In the genomic region with DNA sequence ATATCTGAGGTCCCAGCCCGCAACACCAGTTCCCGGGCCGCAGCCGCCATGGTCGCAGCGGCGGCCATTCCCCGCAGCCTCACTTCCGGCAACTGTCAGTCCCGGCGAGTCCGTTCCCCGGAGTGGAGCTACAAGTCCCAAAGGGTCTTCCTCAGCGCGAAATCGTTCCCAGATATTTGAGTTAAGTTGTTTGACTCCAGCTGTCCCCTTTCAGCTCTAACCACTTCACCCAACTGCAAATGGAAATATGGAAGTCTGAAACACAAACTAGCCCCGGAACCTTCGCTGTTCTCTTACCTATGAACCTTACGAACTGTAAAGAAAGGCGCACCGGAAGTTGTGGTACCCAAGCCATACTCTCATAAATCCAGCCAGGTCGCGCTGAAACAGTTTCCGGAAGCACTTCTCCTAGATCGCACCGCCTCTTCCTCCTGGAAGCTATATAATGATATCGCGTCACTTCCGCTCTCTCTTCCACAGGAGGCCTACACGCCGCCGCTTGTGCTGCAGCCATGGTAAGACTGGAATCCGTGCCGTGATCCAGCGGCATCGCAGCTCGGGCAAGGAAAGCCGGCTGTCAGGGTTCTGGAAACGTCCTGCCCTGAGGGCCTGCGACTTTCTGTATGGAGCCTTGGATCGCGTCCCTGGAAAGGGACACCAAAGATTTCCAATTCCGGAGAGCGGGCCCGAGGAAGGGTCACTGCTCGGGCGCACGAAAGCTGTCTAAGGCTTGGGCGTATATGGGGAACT, we compare ENCODE assay signal across 1 cellular context.
TF ChIP-seq lines count a peak whose summit lies in the region.

A gene (plus strand): TSS at position 468 of the 750 bp plus-strand sequence. CDS start 45 bp downstream, at position 513.
A gene with protein sequence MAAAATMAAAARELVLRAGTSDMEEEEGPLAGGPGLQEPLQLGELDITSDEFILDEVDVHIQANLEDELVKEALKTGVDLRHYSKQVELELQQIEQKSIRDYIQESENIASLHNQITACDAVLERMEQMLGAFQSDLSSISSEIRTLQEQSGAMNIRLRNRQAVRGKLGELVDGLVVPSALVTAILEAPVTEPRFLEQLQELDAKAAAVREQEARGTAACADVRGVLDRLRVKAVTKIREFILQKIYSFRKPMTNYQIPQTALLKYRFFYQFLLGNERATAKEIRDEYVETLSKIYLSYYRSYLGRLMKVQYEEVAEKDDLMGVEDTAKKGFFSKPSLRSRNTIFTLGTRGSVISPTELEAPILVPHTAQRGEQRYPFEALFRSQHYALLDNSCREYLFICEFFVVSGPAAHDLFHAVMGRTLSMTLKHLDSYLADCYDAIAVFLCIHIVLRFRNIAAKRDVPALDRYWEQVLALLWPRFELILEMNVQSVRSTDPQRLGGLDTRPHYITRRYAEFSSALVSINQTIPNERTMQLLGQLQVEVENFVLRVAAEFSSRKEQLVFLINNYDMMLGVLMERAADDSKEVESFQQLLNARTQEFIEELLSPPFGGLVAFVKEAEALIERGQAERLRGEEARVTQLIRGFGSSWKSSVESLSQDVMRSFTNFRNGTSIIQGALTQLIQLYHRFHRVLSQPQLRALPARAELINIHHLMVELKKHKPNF (minus strand): TSS at position 269 of the 750 bp plus-strand sequence. CDS start 201 bp downstream, at position 68.

TF ChIP-seq in K562, 482 proteins besides CTCF, POLR2A, EP300 and RAD21 (continued from another document and continues in another):
- TF ChIP-seq MEIS2 (IDR thresholded peaks at IDR 0.05; ENCODE audit: partially characterized antibody): peak; percentile 97
- no peak for TF ChIP-seq ZNF778 (CRISPR knock-in tag; IDR thresholded peaks at IDR 0.05)
- peak; percentile 94 for TF ChIP-seq GTF2A2 (tag; IDR thresholded peaks at IDR 0.05)
- no peak for TF ChIP-seq BRF1 (IDR thresholded peaks at IDR 0.05; ENCODE audit: borderline replicate concordance, extremely low read depth, insufficient read length)
- TF ChIP-seq CBX1 (IDR thresholded peaks at IDR 0.05; ENCODE audit: low read depth): peak; percentile 86; the same call in 1 of the 2 replicates
- peak; percentile 67 to 69; a peak in 2 of 4 replicates for TF ChIP-seq TEAD1 (CRISPR knock-in tag; IDR thresholded peaks at IDR 0.05)
- TF ChIP-seq ZNF3 (CRISPR knock-in tag; IDR thresholded peaks at IDR 0.05): no peak
- TF ChIP-seq, protein P1, sequence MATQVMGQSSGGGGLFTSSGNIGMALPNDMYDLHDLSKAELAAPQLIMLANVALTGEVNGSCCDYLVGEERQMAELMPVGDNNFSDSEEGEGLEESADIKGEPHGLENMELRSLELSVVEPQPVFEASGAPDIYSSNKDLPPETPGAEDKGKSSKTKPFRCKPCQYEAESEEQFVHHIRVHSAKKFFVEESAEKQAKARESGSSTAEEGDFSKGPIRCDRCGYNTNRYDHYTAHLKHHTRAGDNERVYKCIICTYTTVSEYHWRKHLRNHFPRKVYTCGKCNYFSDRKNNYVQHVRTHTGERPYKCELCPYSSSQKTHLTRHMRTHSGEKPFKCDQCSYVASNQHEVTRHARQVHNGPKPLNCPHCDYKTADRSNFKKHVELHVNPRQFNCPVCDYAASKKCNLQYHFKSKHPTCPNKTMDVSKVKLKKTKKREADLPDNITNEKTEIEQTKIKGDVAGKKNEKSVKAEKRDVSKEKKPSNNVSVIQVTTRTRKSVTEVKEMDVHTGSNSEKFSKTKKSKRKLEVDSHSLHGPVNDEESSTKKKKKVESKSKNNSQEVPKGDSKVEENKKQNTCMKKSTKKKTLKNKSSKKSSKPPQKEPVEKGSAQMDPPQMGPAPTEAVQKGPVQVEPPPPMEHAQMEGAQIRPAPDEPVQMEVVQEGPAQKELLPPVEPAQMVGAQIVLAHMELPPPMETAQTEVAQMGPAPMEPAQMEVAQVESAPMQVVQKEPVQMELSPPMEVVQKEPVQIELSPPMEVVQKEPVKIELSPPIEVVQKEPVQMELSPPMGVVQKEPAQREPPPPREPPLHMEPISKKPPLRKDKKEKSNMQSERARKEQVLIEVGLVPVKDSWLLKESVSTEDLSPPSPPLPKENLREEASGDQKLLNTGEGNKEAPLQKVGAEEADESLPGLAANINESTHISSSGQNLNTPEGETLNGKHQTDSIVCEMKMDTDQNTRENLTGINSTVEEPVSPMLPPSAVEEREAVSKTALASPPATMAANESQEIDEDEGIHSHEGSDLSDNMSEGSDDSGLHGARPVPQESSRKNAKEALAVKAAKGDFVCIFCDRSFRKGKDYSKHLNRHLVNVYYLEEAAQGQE (CRISPR knock-in tag; IDR thresholded peaks at IDR 0.05; ENCODE audit: low read depth): no peak; the same call in 1 of the 2 replicates
- TF ChIP-seq TGIF2 (CRISPR knock-in tag; IDR thresholded peaks at IDR 0.05): no peak; the same call in 1 of the 2 replicates
- no peak for TF ChIP-seq STAG1 (CRISPR knock-in tag; IDR thresholded peaks at IDR 0.05; ENCODE audit: borderline replicate concordance)
- TF ChIP-seq CAMTA2 (CRISPR knock-in tag; conservative IDR thresholded peaks at IDR 0.05): 0 out of 2 replicates have a peak, but pooled peaks have one; percentile 76
- TF ChIP-seq MTF1 (CRISPR knock-in tag; IDR thresholded peaks at IDR 0.05; ENCODE audit: borderline replicate concordance): 0 out of 2 replicates have a peak, but pooled peaks have one; percentile 11
- peak; percentile 34; the same call in 1 of the 2 replicates for TF ChIP-seq TCF3 (CRISPR knock-in tag; IDR thresholded peaks at IDR 0.05)
- TF ChIP-seq, protein P2, sequence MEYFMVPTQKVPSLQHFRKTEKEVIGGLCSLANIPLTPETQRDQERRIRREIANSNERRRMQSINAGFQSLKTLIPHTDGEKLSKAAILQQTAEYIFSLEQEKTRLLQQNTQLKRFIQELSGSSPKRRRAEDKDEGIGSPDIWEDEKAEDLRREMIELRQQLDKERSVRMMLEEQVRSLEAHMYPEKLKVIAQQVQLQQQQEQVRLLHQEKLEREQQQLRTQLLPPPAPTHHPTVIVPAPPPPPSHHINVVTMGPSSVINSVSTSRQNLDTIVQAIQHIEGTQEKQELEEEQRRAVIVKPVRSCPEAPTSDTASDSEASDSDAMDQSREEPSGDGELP (CRISPR knock-in tag; IDR thresholded peaks at IDR 0.05; ENCODE audit: borderline replicate concordance): peak; percentile 81
- TF ChIP-seq, protein P3, sequence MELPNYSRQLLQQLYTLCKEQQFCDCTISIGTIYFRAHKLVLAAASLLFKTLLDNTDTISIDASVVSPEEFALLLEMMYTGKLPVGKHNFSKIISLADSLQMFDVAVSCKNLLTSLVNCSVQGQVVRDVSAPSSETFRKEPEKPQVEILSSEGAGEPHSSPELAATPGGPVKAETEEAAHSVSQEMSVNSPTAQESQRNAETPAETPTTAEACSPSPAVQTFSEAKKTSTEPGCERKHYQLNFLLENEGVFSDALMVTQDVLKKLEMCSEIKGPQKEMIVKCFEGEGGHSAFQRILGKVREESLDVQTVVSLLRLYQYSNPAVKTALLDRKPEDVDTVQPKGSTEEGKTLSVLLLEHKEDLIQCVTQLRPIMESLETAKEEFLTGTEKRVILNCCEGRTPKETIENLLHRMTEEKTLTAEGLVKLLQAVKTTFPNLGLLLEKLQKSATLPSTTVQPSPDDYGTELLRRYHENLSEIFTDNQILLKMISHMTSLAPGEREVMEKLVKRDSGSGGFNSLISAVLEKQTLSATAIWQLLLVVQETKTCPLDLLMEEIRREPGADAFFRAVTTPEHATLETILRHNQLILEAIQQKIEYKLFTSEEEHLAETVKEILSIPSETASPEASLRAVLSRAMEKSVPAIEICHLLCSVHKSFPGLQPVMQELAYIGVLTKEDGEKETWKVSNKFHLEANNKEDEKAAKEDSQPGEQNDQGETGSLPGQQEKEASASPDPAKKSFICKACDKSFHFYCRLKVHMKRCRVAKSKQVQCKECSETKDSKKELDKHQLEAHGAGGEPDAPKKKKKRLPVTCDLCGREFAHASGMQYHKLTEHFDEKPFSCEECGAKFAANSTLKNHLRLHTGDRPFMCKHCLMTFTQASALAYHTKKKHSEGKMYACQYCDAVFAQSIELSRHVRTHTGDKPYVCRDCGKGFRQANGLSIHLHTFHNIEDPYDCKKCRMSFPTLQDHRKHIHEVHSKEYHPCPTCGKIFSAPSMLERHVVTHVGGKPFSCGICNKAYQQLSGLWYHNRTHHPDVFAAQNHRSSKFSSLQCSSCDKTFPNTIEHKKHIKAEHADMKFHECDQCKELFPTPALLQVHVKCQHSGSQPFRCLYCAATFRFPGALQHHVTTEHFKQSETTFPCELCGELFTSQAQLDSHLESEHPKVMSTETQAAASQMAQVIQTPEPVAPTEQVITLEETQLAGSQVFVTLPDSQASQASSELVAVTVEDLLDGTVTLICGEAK (IDR thresholded peaks at IDR 0.05): peak; percentile 100
- TF ChIP-seq, protein P3 (CRISPR knock-in tag; IDR thresholded peaks at IDR 0.05): no peak
- TF ChIP-seq, protein P4, sequence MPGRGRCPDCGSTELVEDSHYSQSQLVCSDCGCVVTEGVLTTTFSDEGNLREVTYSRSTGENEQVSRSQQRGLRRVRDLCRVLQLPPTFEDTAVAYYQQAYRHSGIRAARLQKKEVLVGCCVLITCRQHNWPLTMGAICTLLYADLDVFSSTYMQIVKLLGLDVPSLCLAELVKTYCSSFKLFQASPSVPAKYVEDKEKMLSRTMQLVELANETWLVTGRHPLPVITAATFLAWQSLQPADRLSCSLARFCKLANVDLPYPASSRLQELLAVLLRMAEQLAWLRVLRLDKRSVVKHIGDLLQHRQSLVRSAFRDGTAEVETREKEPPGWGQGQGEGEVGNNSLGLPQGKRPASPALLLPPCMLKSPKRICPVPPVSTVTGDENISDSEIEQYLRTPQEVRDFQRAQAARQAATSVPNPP (IDR thresholded peaks at IDR 0.05; ENCODE audit: borderline replicate concordance, insufficient read depth, insufficient read length): no peak
- TF ChIP-seq PML (IDR thresholded peaks at IDR 0.05; ENCODE audit: low read length): peak; percentile 98
- TF ChIP-seq, protein P5, sequence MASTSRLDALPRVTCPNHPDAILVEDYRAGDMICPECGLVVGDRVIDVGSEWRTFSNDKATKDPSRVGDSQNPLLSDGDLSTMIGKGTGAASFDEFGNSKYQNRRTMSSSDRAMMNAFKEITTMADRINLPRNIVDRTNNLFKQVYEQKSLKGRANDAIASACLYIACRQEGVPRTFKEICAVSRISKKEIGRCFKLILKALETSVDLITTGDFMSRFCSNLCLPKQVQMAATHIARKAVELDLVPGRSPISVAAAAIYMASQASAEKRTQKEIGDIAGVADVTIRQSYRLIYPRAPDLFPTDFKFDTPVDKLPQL (IDR thresholded peaks at IDR 0.05; ENCODE audit: extremely low read depth, insufficient read length): peak; percentile 59
- TF ChIP-seq RFX1 (IDR thresholded peaks at IDR 0.05): no peak
- peak; percentile 82 for TF ChIP-seq CTBP1 (IDR thresholded peaks at IDR 0.05; ENCODE audit: borderline replicate concordance)
- 0 out of 2 replicates have a peak, but pooled peaks have one; percentile 11 for TF ChIP-seq ZNF41 (CRISPR knock-in tag; conservative IDR thresholded peaks at IDR 0.05)
- TF ChIP-seq, protein P6, sequence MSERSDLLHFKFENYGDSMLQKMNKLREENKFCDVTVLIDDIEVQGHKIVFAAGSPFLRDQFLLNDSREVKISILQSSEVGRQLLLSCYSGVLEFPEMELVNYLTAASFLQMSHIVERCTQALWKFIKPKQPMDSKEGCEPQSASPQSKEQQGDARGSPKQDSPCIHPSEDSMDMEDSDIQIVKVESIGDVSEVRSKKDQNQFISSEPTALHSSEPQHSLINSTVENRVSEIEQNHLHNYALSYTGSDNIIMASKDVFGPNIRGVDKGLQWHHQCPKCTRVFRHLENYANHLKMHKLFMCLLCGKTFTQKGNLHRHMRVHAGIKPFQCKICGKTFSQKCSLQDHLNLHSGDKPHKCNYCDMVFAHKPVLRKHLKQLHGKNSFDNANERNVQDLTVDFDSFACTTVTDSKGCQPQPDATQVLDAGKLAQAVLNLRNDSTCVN (CRISPR knock-in tag; IDR thresholded peaks at IDR 0.05): peak; percentile 71
- TF ChIP-seq TFAM (CRISPR knock-in tag; conservative IDR thresholded peaks at IDR 0.05): no peak
- TF ChIP-seq SMC3 (conservative IDR thresholded peaks at IDR 0.05; ENCODE audit: insufficient read depth, low read depth, low read length): no peak
- TF ChIP-seq, protein P7, sequence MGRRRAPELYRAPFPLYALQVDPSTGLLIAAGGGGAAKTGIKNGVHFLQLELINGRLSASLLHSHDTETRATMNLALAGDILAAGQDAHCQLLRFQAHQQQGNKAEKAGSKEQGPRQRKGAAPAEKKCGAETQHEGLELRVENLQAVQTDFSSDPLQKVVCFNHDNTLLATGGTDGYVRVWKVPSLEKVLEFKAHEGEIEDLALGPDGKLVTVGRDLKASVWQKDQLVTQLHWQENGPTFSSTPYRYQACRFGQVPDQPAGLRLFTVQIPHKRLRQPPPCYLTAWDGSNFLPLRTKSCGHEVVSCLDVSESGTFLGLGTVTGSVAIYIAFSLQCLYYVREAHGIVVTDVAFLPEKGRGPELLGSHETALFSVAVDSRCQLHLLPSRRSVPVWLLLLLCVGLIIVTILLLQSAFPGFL (CRISPR knock-in tag; IDR thresholded peaks at IDR 0.05): no peak; the same call in 1 of the 2 replicates
- peak; percentile 63; the same call in 1 of the 2 replicates for TF ChIP-seq ZBED1 (IDR thresholded peaks at IDR 0.05)
- TF ChIP-seq HIVEP1 (CRISPR knock-in tag; IDR thresholded peaks at IDR 0.05): peak; percentile 69; the same call in 1 of the 2 replicates
- TF ChIP-seq ZNF12 (CRISPR knock-in tag; IDR thresholded peaks at IDR 0.05): peak; percentile 80
- TF ChIP-seq HNRNPL (IDR thresholded peaks at IDR 0.05; ENCODE audit: low read depth, low read length): 0 out of 2 replicates have a peak, but pooled peaks have one; percentile 37
- TF ChIP-seq, protein P8, sequence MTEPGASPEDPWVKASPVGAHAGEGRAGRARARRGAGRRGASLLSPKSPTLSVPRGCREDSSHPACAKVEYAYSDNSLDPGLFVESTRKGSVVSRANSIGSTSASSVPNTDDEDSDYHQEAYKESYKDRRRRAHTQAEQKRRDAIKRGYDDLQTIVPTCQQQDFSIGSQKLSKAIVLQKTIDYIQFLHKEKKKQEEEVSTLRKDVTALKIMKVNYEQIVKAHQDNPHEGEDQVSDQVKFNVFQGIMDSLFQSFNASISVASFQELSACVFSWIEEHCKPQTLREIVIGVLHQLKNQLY (CRISPR knock-in tag; conservative IDR thresholded peaks at IDR 0.05): peak; percentile 40 to 87; a peak in 2 of 4 replicates
